Comparison of ENCODE assay signal across 8 cellular contexts in genomic region chr17:35046740-35047283, GRCh38. TPM values are rescaled to one million over a fixed set of nuclear protein-coding genes. Genes with fewer than 3 reads are reported as not detected.
DNase-seq lines count a peak whose midpoint lies in the region; ATAC-seq and TF ChIP-seq lines count a peak whose summit lies in the region.

No MANE protein-coding gene starts in this region.

- H3K36me3 ChIP-seq in Loucy (ENCODE audit: insufficient read depth, low read length) (no peaks in the 10 kb centered on the region), upper lobe of right lung (no peaks in the 10 kb centered on the region)

- H3F3A ChIP-seq in Loucy (ENCODE audit: low read depth): no peaks in the 10 kb centered on the region

- peaks cover 80 to 88% of the 10 kb centered on the region in 2 donors for H3K4me1 Mint-ChIP-seq in immature natural killer cell

- DNase-seq in activated T-cell treated with anti-CD3 and anti-CD28 coated beads for 4 hours (peak; percentile 44), immature natural killer cell (peak; percentile 52 to 70 (median 59)), upper lobe of right lung (no peak), NCI-H146 (lab: John Stamatoyannopoulos, UW) (no peak), Right ventricle myocardium inferior (ENCODE audit: missing footprints) (no peak)
- DNase-seq in stimulated activated CD8-positive, alpha-beta memory T cell treated with anti-CD3 and anti-CD28 coated beads, Interleukin-7, amount 100 ng/mL, for 48 hours (ENCODE audit: extremely low read depth in 1 of 2, low read depth in 1 of 2): peak; percentile 21 to 55

- intact Hi-C loops in upper lobe of right lung (cut with DNase I) (no loop called here), Right ventricle myocardium inferior (cut with DNase I) (no loop called here)

- no peak overlapping the region for H3K4me3 ChIP-seq in Loucy (ENCODE audit: low read length, poor library complexity, severe bottlenecking)
- H3K4me3 ChIP-seq in upper lobe of right lung: no peak overlapping the region

- TF ChIP-seq POLR2A in GM19099 (IDR thresholded peaks at IDR 0.05; ENCODE audit: extremely low read depth, insufficient read length, low read depth): peak; percentile 53

- H3K4me1 ChIP-seq in Loucy (ENCODE audit: insufficient read depth, low read length, poor library complexity, severe bottlenecking) (peaks cover 31% of the 10 kb centered on the region), upper lobe of right lung (peaks cover 46% of the 10 kb centered on the region)

- H3K4me2 ChIP-seq in Loucy (ENCODE audit: low read depth, low read length, poor library complexity, severe bottlenecking): peak overlapping the region; percentile 6

- no peak overlapping the region for H3K27ac ChIP-seq in upper lobe of right lung

- H3K9me3 ChIP-seq in Loucy (ENCODE audit: insufficient read depth, low read depth, low read length): no peaks in the 10 kb centered on the region
- no peaks in the 10 kb centered on the region for H3K9me3 ChIP-seq in upper lobe of right lung

- H3K36me3 Mint-ChIP-seq in immature natural killer cell: peaks cover 0 to 4% (median 4%) of the 10 kb centered on the region in 3 donors

- H3K27me3 ChIP-seq in Loucy (ENCODE audit: insufficient read depth, low read length, poor library complexity, severe bottlenecking) (no peaks in the 10 kb centered on the region), upper lobe of right lung (no peaks in the 10 kb centered on the region)

- peak overlapping the region; percentile 71 to 90 (median 82) for H3K4me3 Mint-ChIP-seq in immature natural killer cell

- H4K20me1 ChIP-seq in Loucy (ENCODE audit: insufficient read depth, low read length, poor library complexity, severe bottlenecking): no peaks in the 10 kb centered on the region

- no peak overlapping the region for H2AFZ ChIP-seq in Loucy (ENCODE audit: low read length)

- peaks cover 19% of the 10 kb centered on the region; the same call in 1 of the 2 replicates for H3K79me2 ChIP-seq in Loucy (ENCODE audit: insufficient read depth, low read length)

- no peak for ATAC-seq in upper lobe of right lung
- no peak for ATAC-seq in Right ventricle myocardium inferior

- peaks cover 0 to 4% (median 0%) of the 10 kb centered on the region in 3 donors for H3K27me3 Mint-ChIP-seq in immature natural killer cell (ENCODE audit: low read depth in 3 of 3)

- no peak overlapping the region for H3K9ac ChIP-seq in Loucy (ENCODE audit: low read depth, low read length, poor library complexity, severe bottlenecking)

- H3K9me2 ChIP-seq in Loucy (replicated peaks; ENCODE audit: low read depth, low read length): no peaks in the 10 kb centered on the region

- peak overlapping the region; percentile 88 to 94 (median 92) for H3K27ac Mint-ChIP-seq in immature natural killer cell

- H3K9me3 Mint-ChIP-seq in immature natural killer cell: no peaks in the 10 kb centered on the region

- TF ChIP-seq CTCF in Loucy (conservative IDR thresholded peaks at IDR 0.05; ENCODE audit: low read length) (no peak), upper lobe of right lung (IDR thresholded peaks at IDR 0.05) (no peak)

RNA-seq across cellular contexts. Expression of gene RFFL, which starts 16.7 kb away (rescaled TPM):
- 10 to 100 TPM; 24.0 to 45.4 (median 34.0) TPM for polyA plus RNA-seq in immature natural killer cell
- 27.9 TPM for total RNA-seq in upper lobe of right lung
- total RNA-seq in Right ventricle myocardium inferior: 11.2 TPM

Comparison
In these comparisons a context has a peak if more than half of its experiments do, and no peak if none do; other contexts are left out.
1. DNase-seq: peak in activated T-cell treated with anti-CD3 and anti-CD28 coated beads for 4 hours (single experiment), immature natural killer cell (3 of 3) and stimulated activated CD8-positive, alpha-beta memory T cell treated with anti-CD3 and anti-CD28 coated beads, Interleukin-7, amount 100 ng/mL, for 48 hours (2 of 2); none in upper lobe of right lung (single experiment), NCI-H146 (single experiment) and Right ventricle myocardium inferior (single experiment).